ENCODE assay signal across 8 cellular contexts in genomic region chr5:180470966-180471582, GRCh38. TPM values are rescaled to one million over a fixed set of nuclear protein-coding genes. Genes with fewer than 3 reads are reported as not detected.
DNase-seq lines count a peak whose midpoint lies in the region; ATAC-seq, FAIRE-seq and TF ChIP-seq lines count a peak whose summit lies in the region.

No MANE protein-coding gene starts in this region.

- no peak overlapping the region for H3K14ac ChIP-seq in H1 (ENCODE audit: insufficient read length)

- no peak overlapping the region for H3K23ac ChIP-seq in H1 (ENCODE audit: insufficient read length)

- no peak overlapping the region for H3K27ac ChIP-seq in CD8-positive, alpha-beta T cell (ENCODE audit: low read depth, low read length)
- no peak overlapping the region for H3K27ac ChIP-seq in H1 (ENCODE audit: low read depth, low read length)

- H3K4me1 Mint-ChIP-seq in CD8-positive, alpha-beta T cell (ENCODE audit: low read depth), result no peaks in the 10 kb centered on the region

- no peak overlapping the region for H2BK20ac ChIP-seq in H1 (ENCODE audit: low read length)

- H3K4me1 ChIP-seq in CD8-positive, alpha-beta T cell (ENCODE audit: insufficient read depth, low read length), result no peaks in the 10 kb centered on the region
- H3K4me1 ChIP-seq in H1 (replicated peaks in 1 of 4; ENCODE audit: control insufficient read depth in 3 of 4, insufficient read depth in 4 of 4, low read length in 3 of 4), result no peaks in the 10 kb centered on the region

- H3K79me2 ChIP-seq in H1 (ENCODE audit: control insufficient read depth in 1 of 2, insufficient read depth in 2 of 2, low read length in 2 of 2), result no peaks in the 10 kb centered on the region

- H4K8ac ChIP-seq in H1 (ENCODE audit: extremely low read depth, insufficient read depth, low read length), result no peak overlapping the region

- DNase-seq in CD8-positive, alpha-beta T cell, result peak; percentile 16 to 76 (median 58)
- DNase-seq in NCI-H2227 treated with DMSO at 0.1 percent for 48 hours (lab: John Stamatoyannopoulos, UW), result peak; percentile 33
- DNase-seq in activated CD4-positive, alpha-beta T cell treated with anti-CD3 and anti-CD28 coated beads, Interleukin-2, amount 50 U/mL, for 48 hours, result peak; percentile 42 to 57
- DNase-seq in H1 (ENCODE audit: low read depth in 1 of 2, low spot score in 2 of 2), result peak in 1 of 2 experiments; percentile 86
- DNase-seq in mesenteric fat pad (ENCODE audit: low spot score), result peak; percentile 89
- peak; percentile 4 to 11 for DNase-seq in stimulated activated CD8-positive, alpha-beta memory T cell treated with anti-CD3 and anti-CD28 coated beads, Interleukin-15, amount 100 ng/mL, for 4 hours (ENCODE audit: low read depth in 2 of 2)
- DNase-seq in ureter (ENCODE audit: low spot score), result no peak

- peak overlapping the region; percentile 30; the same call in 1 of the 2 replicates for H2AFZ ChIP-seq in H1 (ENCODE audit: low read length)

- no peak overlapping the region for H2AK5ac ChIP-seq in H1 (ENCODE audit: low read depth, low read length)

- no peak overlapping the region for H2BK5ac ChIP-seq in H1 (ENCODE audit: low read depth, low read length)

- no peak overlapping the region for H3K18ac ChIP-seq in H1 (ENCODE audit: extremely low read depth, low read length)

- no peak overlapping the region for H2BK120ac ChIP-seq in H1 (replicated peaks; ENCODE audit: low read depth, low read length)

- no peaks in the 10 kb centered on the region for H3K36me3 Mint-ChIP-seq in CD8-positive, alpha-beta T cell

- CTCF ChIA-PET in CD8-positive, alpha-beta T cell (lab: Charles Lee), result interaction anchor here (0.6 to 5.0 kb wide), 18 partner anchors 9 to 248 kb away, joined by 3 to 26 read pairs (median 3); partner anchors contain the start of gene MAPK9
- CTCF ChIA-PET in H1 (lab: Charles Lee; ENCODE audit: partially characterized antibody), result interaction anchor here (0.6 to 8.9 kb wide), 40 partner anchors 10 to 503 kb away, joined by 3 to 88 read pairs (median 5); partner anchors contain the start of genes MAPK9 and RASGEF1C

- peak; percentile 94 for ATAC-seq in CD8-positive, alpha-beta T cell
- ATAC-seq in GM21529 (IDR thresholded peaks at IDR 0.05; ENCODE audit: unreplicated experiment), result peak; percentile 76

- no peak overlapping the region for H3K4me3 ChIP-seq in CD8-positive, alpha-beta T cell (ENCODE audit: low read depth, low read length)
- no peak overlapping the region for H3K4me3 ChIP-seq in H1 (ENCODE audit: extremely low read depth in 1 of 4, insufficient read depth in 2 of 4, low read depth in 3 of 4, low read length in 4 of 4)

- no peak overlapping the region for H4K91ac ChIP-seq in H1 (replicated peaks; ENCODE audit: insufficient read length, low read length)

- WGBS in H1 (ENCODE audit: extremely low coverage in 1 of 2, insufficient coverage in 1 of 2, insufficient read length in 1 of 2, insufficient replicate concordance in 2 of 2, low coverage in 1 of 2, low lambda C conversion rate in 2 of 2, missing lambda C conversion rate in 1 of 2), 2 experiments, result 43% methylated on average over 16 of the region's 16 CpGs; no CpG with 5 or more reads in 1 of the 2 experiments

- peak; percentile 94 to 95 for TF ChIP-seq RAD21 in H1 (IDR thresholded peaks at IDR 0.05 in 1 of 2, conservative IDR thresholded peaks at IDR 0.05 in 1 of 2; ENCODE audit: low read depth in 2 of 2, low read length in 2 of 2)

- H2BK12ac ChIP-seq in H1 (ENCODE audit: low read depth, low read length), result peak overlapping the region; percentile 60; the same call in 1 of the 2 replicates

- no peak for TF ChIP-seq EP300 in H1 (IDR thresholded peaks at IDR 0.05; ENCODE audit: borderline replicate concordance in 1 of 2, low read depth in 2 of 2, low read length in 2 of 2)

- no peaks in the 10 kb centered on the region for H4K20me1 ChIP-seq in H1 (replicated peaks in 1 of 2; ENCODE audit: control insufficient read depth in 1 of 2, insufficient read depth in 2 of 2, low read length in 2 of 2)

- no peaks in the 10 kb centered on the region for H3K9me3 Mint-ChIP-seq in CD8-positive, alpha-beta T cell

- H3K27ac Mint-ChIP-seq in CD8-positive, alpha-beta T cell, result no peak overlapping the region

- H3K79me1 ChIP-seq in H1 (ENCODE audit: low read depth, low read length), result no peaks in the 10 kb centered on the region

- H3K4me2 ChIP-seq in H1 (ENCODE audit: insufficient read depth in 1 of 2, low read depth in 2 of 2, low read length in 2 of 2), result no peak overlapping the region

- no peak overlapping the region for H3K4me3 Mint-ChIP-seq in CD8-positive, alpha-beta T cell

- no peak overlapping the region for H3K56ac ChIP-seq in H1 (replicated peaks; ENCODE audit: insufficient read length, low read depth, low read length)

- H3K4ac ChIP-seq in H1 (replicated peaks; ENCODE audit: insufficient read length, low read depth, low read length), result no peak overlapping the region

- TF ChIP-seq POLR2A in H1 (IDR thresholded peaks at IDR 0.05; ENCODE audit: control extremely low read depth in 1 of 2, low read depth in 2 of 2, low read length in 2 of 2), result no peak

- intact Hi-C loops in CD8-positive, alpha-beta T cell (cut with DNase I, micrococcal nuclease), result loop anchor here (1.0 to 5.0 kb wide), 7 partner anchors 143 to 344 kb away; no protein-coding TSS in a partner anchor

- H3K9me3 ChIP-seq in CD8-positive, alpha-beta T cell (ENCODE audit: low read length), result no peaks in the 10 kb centered on the region
- H3K9me3 ChIP-seq in H1 (ENCODE audit: insufficient read depth in 2 of 2, low read depth in 1 of 2, low read length in 1 of 2), result no peaks in the 10 kb centered on the region

- H3K23me2 ChIP-seq in H1 (ENCODE audit: low read depth, low read length), result 0 out of 2 replicates have a peak, but pooled peaks cover 2% of the 10 kb centered on the region

- POLR2A ChIA-PET in CD8-positive, alpha-beta T cell (lab: Charles Lee), result interaction anchor here (0.6 kb wide), 1 partner anchor 149 kb away, joined by 4 read pairs; no protein-coding TSS in a partner anchor
- POLR2A ChIA-PET in H1 (lab: Charles Lee; ENCODE audit: partially characterized antibody), result interaction anchor here (0.9 kb wide), 1 partner anchor 22 kb away, joined by 3 read pairs; no protein-coding TSS in a partner anchor

- no peaks in the 10 kb centered on the region for H3K36me3 ChIP-seq in CD8-positive, alpha-beta T cell (ENCODE audit: insufficient read depth, low read length)
- H3K36me3 ChIP-seq in H1 (ENCODE audit: control insufficient read depth in 2 of 4, insufficient read depth in 4 of 4, low read length in 3 of 4), result no peaks in the 10 kb centered on the region

- H2BK15ac ChIP-seq in H1 (ENCODE audit: low read length), result no peak overlapping the region

- TF ChIP-seq CTCF in CD8-positive, alpha-beta T cell (IDR thresholded peaks at IDR 0.05), result peak; percentile 86
- TF ChIP-seq CTCF in H1 (IDR thresholded peaks at IDR 0.05; ENCODE audit: control extremely low read depth in 1 of 3, insufficient read depth in 1 of 3, low read depth in 1 of 3, low read length in 3 of 3), result peak in 2 of 3 experiments; percentile 88 to 93; a peak in 3 of 4 replicates

- no peak overlapping the region for H4K5ac ChIP-seq in H1 (ENCODE audit: insufficient read length, low read depth, low read length)

- H3K9ac ChIP-seq in H1 (replicated peaks in 1 of 4; ENCODE audit: extremely low read depth in 1 of 4, low read depth in 3 of 4, low read length in 3 of 4), result no peak overlapping the region

- peak; percentile 72 for FAIRE-seq in H1 (lab: Jason Lieb, UNC)

- no peaks in the 10 kb centered on the region for H3K27me3 ChIP-seq in CD8-positive, alpha-beta T cell (ENCODE audit: insufficient read depth, low read length)
- no peaks in the 10 kb centered on the region; a peak in 1 of 7 replicates for H3K27me3 ChIP-seq in H1 (replicated peaks in 1 of 4; ENCODE audit: control insufficient read depth in 3 of 4, extremely low read depth in 1 of 4, insufficient read depth in 3 of 4, low read length in 3 of 4)

- H3K27me3 Mint-ChIP-seq in CD8-positive, alpha-beta T cell (ENCODE audit: low read depth), result peaks cover 2% of the 10 kb centered on the region

TF ChIP-seq in H1, 55 proteins besides CTCF, POLR2A, EP300 and RAD21:
- TF ChIP-seq CREB1 (IDR thresholded peaks at IDR 0.05) (0 out of 2 replicates have a peak, but pooled peaks have one; percentile 16), RXRA (IDR thresholded peaks at IDR 0.05; ENCODE audit: insufficient read depth, low read depth, low read length) (no peak), HDAC6 (IDR thresholded peaks at IDR 0.05; ENCODE audit: low read depth, low read length) (no peak), SP4 (IDR thresholded peaks at IDR 0.05; ENCODE audit: low read length) (no peak), PHF8 (conservative IDR thresholded peaks at IDR 0.05; ENCODE audit: low read depth, low read length) (no peak), TAF1 (IDR thresholded peaks at IDR 0.05; ENCODE audit: low read depth, low read length) (no peak), TAF7 (optimal IDR thresholded peaks at IDR 0.05; ENCODE audit: borderline replicate concordance, low read depth, low read length) (no peak), E2F6 (IDR thresholded peaks at IDR 0.05) (0 out of 2 replicates have a peak, but pooled peaks have one; percentile 10), BACH1 (IDR thresholded peaks at IDR 0.05; ENCODE audit: low read length) (0 out of 2 replicates have a peak, but pooled peaks have one; percentile 17), HDAC2 (IDR thresholded peaks at IDR 0.05; ENCODE audit: borderline replicate concordance in 1 of 2, low read depth in 2 of 2, low read length in 2 of 2) (no peak), MAX (IDR thresholded peaks at IDR 0.05) (0 out of 2 replicates have a peak, but pooled peaks have one; percentile 37)

RNA-seq across cellular contexts. Expression of gene CNOT6, which starts 23.1 kb away (rescaled TPM):
- total RNA-seq in CD8-positive, alpha-beta T cell, result 10 to 100 TPM; 13.1 to 13.9 TPM
- total RNA-seq in H1 (2021; fragmentation: NEBNext Ultra II Directional; extraction: Animal tissue kit (Norgen Biotek cat#: 25700)), result 45.4 and 48.0 TPM in 2 replicates
- polyA plus RNA-seq in H1 (2011; rRNA removed), result 6.8 and 10.7 TPM in 2 replicates
- polyA plus RNA-seq in H1 (2011; cell fraction: cytosol; rRNA removed), result 11.8 TPM
- 6.3 TPM for polyA plus RNA-seq in H1 (2011; cell fraction: nucleus; rRNA removed)
- 15.7 to 43.5 TPM (median 17.7 TPM) in 4 replicates for polyA plus RNA-seq in H1 (2012, experiment 1 of 2)
- polyA plus RNA-seq in H1 (2012, experiment 2 of 2), result 1.9 TPM
- polyA plus RNA-seq in H1 (2013, experiment 1 of 2), result 16.6 TPM
- 16.5 TPM for polyA plus RNA-seq in H1 (2013, experiment 2 of 2)
- polyA minus RNA-seq in H1 (2011; rRNA and poly(A)+ RNA removed), result 23.1 and 23.4 TPM in 2 replicates
- 13.9 TPM for polyA minus RNA-seq in H1 (2011; cell fraction: cytosol; rRNA and poly(A)+ RNA removed)
- 15.8 TPM for polyA minus RNA-seq in H1 (2011; cell fraction: nucleus; rRNA and poly(A)+ RNA removed)
- total RNA-seq in mesenteric fat pad (14.8 TPM), ureter (29.6 TPM)
